In the genomic region with DNA sequence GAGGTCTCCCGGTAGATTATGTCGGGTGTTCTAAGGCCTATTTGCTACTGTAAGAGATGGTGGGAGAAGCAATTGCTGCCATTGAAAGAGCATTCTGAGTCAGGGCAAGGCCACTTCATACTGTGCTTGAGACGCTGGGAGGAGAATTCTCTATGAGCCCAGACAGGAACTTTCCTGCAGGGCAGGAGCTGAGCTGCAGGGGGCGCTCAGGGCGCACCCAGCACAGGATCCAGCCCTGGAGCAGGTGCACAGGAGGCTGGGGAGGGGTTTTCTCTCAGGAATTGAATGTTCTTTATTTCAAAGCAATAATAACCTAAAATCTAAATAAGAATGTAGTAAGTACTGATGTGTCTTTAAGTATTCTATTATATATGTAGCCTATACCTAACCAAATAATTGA, we compare ENCODE assay signal across 8 cellular contexts.
A peak's percentile ranks its signal among the peaks of the same experiment; 100 is the strongest.
DNase-seq lines count a peak whose midpoint lies in the region; ATAC-seq and TF ChIP-seq lines count a peak whose summit lies in the region.
"Not testable (repeated sequence)": the region's sequence is repeated elsewhere in the genome, so short reads cannot be mapped to it uniquely, and the experiment has no call there.

No MANE protein-coding gene starts in this region.

- H3K4me1 Mint-ChIP-seq in stimulated activated memory B cell treated with anti-CD40 and anti-IgM and Interleukin-4, amounts not matched to agents 10 μg/mL and 1 μg/mL and 100 μg/mL, for 72 hours, result not testable (repeated sequence)

- H3K4me3 Mint-ChIP-seq in stimulated activated memory B cell treated with anti-CD40 and anti-IgM and Interleukin-4, amounts not matched to agents 10 μg/mL and 1 μg/mL and 100 μg/mL, for 72 hours, result not testable (repeated sequence)

- DNase-seq in activated naive CD4-positive, alpha-beta T cell treated with Interleukin-2 at 50 U/mL for 16 hours, result peak; percentile 2
- DNase-seq in left lobe of liver (ENCODE audit: low spot score), result not testable (repeated sequence)

- ATAC-seq in GM19463 (IDR thresholded peaks at IDR 0.05; ENCODE audit: unreplicated experiment), result peak; percentile 75
- ATAC-seq in HG02642 (IDR thresholded peaks at IDR 0.05; ENCODE audit: poor library complexity, unreplicated experiment), result peak; percentile 85
- ATAC-seq in HG03342 (IDR thresholded peaks at IDR 0.05; ENCODE audit: unreplicated experiment), result peak; percentile 89
- peak; percentile 51 to 55 for ATAC-seq in activated CD4-positive, CD25-positive, alpha-beta regulatory T cell treated with anti-CD3 and anti-CD28 coated beads, Interleukin-2, amount 50 U/mL, for 24 hours
- ATAC-seq in left lobe of liver, result peak; percentile 69
- ATAC-seq in stimulated activated memory B cell treated with anti-CD40 and anti-IgM and Interleukin-4, amounts not matched to agents 10 μg/mL and 1 μg/mL and 100 μg/mL, for 72 hours, result peak; percentile 59

- not testable (repeated sequence) for H3K27ac Mint-ChIP-seq in stimulated activated memory B cell treated with anti-CD40 and anti-IgM and Interleukin-4, amounts not matched to agents 10 μg/mL and 1 μg/mL and 100 μg/mL, for 72 hours

- not testable (repeated sequence) for H3K4me3 ChIP-seq in GM12875 (ENCODE audit: low read depth, low read length)

- not testable (repeated sequence) for H3K36me3 Mint-ChIP-seq in stimulated activated memory B cell treated with anti-CD40 and anti-IgM and Interleukin-4, amounts not matched to agents 10 μg/mL and 1 μg/mL and 100 μg/mL, for 72 hours

- not testable (repeated sequence) for H3K27me3 Mint-ChIP-seq in stimulated activated memory B cell treated with anti-CD40 and anti-IgM and Interleukin-4, amounts not matched to agents 10 μg/mL and 1 μg/mL and 100 μg/mL, for 72 hours

- TF ChIP-seq CTCF in GM12875 (IDR thresholded peaks at IDR 0.05; ENCODE audit: borderline replicate concordance, insufficient read depth, low read depth, low read length), result 0 out of 2 replicates have a peak, but pooled peaks have one; percentile 12

- not testable (repeated sequence) for H3K9me3 Mint-ChIP-seq in stimulated activated memory B cell treated with anti-CD40 and anti-IgM and Interleukin-4, amounts not matched to agents 10 μg/mL and 1 μg/mL and 100 μg/mL, for 72 hours
